7 cellular contexts compared by ENCODE assay signal in the genomic region with DNA sequence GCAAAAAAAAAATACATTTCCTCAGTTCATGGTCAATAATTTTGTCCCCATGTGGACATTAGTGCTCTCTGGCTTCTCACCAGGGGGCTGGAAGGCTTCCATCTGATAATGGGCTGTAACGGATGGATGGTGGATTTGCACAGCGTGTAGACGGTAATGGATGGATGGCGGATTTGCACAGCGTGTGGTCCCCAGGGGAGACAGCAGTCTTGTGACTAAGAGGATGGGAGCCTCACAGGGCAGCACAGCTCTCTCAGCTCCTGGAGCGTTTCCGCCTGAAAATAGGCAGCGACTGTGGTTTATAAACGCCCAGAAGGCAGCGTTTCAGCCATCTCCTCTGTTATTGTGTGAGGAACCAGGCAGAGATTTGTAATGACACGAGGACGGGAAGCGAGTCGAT. TPM values are rescaled to one million over a fixed set of nuclear protein-coding genes. Genes with fewer than 3 reads are reported as not detected.
"Had no signal": no experiment of that assay in that cellular context is flagged by ENCODE, and none has a peak within 500 bp of the region (broad histone marks: within the 10 kb centered on the region; RNA-seq: fewer than 3 reads in every experiment).

No MANE protein-coding gene starts in this region.

RNA-seq across cellular contexts. Expression of gene MRGPRE, which starts 22.6 kb away (rescaled TPM):
- total RNA-seq: GM23248, GM23338, H1, H4, H7, H9, HFFc6 had no signal
- polyA plus RNA-seq: GM23248, GM23338, H1 had no signal

RNA-seq across cellular contexts. Expression of gene MRGPRG, which starts 36.2 kb away (rescaled TPM):
- total RNA-seq: GM23248, GM23338, H1, H4, H7, H9, HFFc6 had no signal
- polyA plus RNA-seq: GM23248, GM23338, H1 had no signal
